ENCODE assay signal across 15 cellular contexts in the genomic region with DNA sequence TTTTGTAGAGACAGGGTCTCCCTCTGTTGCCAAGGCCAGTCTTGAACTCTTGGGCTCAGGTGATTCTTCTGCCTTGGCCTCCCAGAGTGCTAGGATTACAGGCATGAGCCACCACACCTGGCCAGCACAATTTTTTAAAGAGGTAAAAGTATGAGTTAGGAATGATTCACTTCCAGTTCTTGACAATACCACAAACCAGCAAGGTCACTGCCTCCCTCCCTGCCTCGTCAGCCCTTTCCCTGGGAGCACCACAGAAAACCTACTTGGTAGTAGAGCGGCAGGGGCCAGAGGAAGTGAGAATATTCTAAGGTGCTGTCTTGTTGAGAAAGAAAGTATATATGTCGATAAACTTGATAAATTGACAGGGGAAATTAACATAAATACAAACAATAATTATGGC.
"Had no signal": no experiment of that assay in that cellular context is flagged by ENCODE, and none has a peak within 500 bp of the region (broad histone marks: within the 10 kb centered on the region; RNA-seq: fewer than 3 reads in every experiment).

No MANE protein-coding gene starts in this region.

- H3K4me3 ChIP-seq: heart left ventricle, lung, ovary, stomach, thoracic aorta had no signal

- ATAC-seq: heart left ventricle, sciatic nerve had no signal

- DNase-seq: activated CD4-positive, alpha-beta T cell treated with anti-CD3 and anti-CD28 coated beads, Interleukin-2, amount 50 U/mL, for 48 hours; activated naive CD4-positive, alpha-beta T cell treated with anti-CD3 and anti-CD28 coated beads, Interleukin-2, amount 50 U/mL, for 16 hours; activated T-cell treated with anti-CD3 and anti-CD28 coated beads, Interleukin-2, amount 50 U/mL, for 1 hour; heart left ventricle; midbrain; ovary; stimulated activated CD4-positive, alpha-beta T cell treated with anti-CD3 and anti-CD28 coated beads, Interleukin-2, amount 100 ng/mL, for 24 hours; stomach had no signal

- FAIRE-seq: colon, endometrium, frontal cortex, urothelium cell line had no signal
